8 cellular contexts compared by ENCODE assay signal in the genomic region with DNA sequence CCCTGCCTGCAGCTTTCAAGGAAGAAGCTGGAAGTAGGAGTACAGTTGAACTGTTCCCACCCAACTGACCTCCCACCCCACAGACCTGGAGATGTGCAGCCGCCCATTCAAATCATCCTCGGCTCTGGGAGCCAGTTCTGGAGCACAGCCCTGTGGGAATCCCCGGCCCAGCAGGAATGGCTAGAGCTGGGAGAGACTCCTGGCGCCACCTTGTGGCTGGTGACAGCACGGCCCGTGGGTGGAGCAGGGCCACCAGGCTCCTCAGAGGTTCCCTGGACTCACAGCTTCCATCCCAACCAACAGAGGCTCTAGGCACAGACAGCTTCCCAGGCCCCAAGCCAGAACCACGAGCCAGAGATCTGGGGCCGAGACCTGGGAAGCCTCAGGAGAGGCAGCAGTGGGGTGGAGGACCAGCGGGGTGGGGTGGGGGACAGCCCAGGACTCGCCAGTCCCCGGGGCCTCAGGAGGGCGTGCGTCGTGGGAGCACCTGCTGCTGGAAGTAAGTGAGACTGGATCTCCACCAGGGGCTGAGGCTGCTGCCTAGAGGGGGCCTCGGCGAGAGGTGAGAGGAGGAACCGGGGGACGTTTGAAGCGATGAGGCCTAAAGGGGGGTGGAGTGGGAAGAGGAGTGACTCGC. TPM values are rescaled to one million over a fixed set of nuclear protein-coding genes. Genes with fewer than 3 reads are reported as not detected.
DNase-seq lines count a peak whose midpoint lies in the region; ATAC-seq and TF ChIP-seq lines count a peak whose summit lies in the region.

No MANE protein-coding gene starts in this region.

- no peak overlapping the region for H4K8ac ChIP-seq in trophoblast cell (ENCODE audit: low read depth, low read length)

- in situ Hi-C loops in SK-MEL-5 (cut with HindIII; ENCODE audit: low pct_unique_long_range_greater_than_20kb, low sequenced_read_pairs), result no loop called here

- no peak overlapping the region for H3K18ac ChIP-seq in trophoblast cell (ENCODE audit: low read length)

- H3K4me3 ChIP-seq in trophoblast cell (ENCODE audit: low read depth, low read length) (no peak overlapping the region), tibial nerve (no peak overlapping the region)

- H3K4me3 Mint-ChIP-seq in activated naive CD8-positive, alpha-beta T cell treated with anti-CD3 and anti-CD28 coated beads for 36 hours, result no peak overlapping the region

- H3K36me3 Mint-ChIP-seq in activated naive CD8-positive, alpha-beta T cell treated with anti-CD3 and anti-CD28 coated beads for 36 hours, result peaks cover 15% of the 10 kb centered on the region

- no peaks in the 10 kb centered on the region for H3K79me2 ChIP-seq in trophoblast cell (ENCODE audit: control insufficient read depth, insufficient read depth, low read length, poor library complexity)

- no peak overlapping the region for H3K4ac ChIP-seq in trophoblast cell (ENCODE audit: low read depth, low read length)

- H3K9me3 Mint-ChIP-seq in activated naive CD8-positive, alpha-beta T cell treated with anti-CD3 and anti-CD28 coated beads for 36 hours, result no peaks in the 10 kb centered on the region

- no peaks in the 10 kb centered on the region for H3K79me1 ChIP-seq in trophoblast cell (ENCODE audit: low read length)

- H4K91ac ChIP-seq in trophoblast cell (ENCODE audit: low read depth, low read length), result no peak overlapping the region

- H4K12ac ChIP-seq in trophoblast cell (ENCODE audit: low read depth, low read length), result no peak overlapping the region

- H3K36me3 ChIP-seq in trophoblast cell (ENCODE audit: control insufficient read depth in 1 of 2, insufficient read depth in 2 of 2, low read length in 2 of 2) (peaks cover 55 to 59% of the 10 kb centered on the region in 2 experiments), tibial nerve (peaks cover 0 to 68% (median 6%) of the 10 kb centered on the region in 3 donors)

- H2BK12ac ChIP-seq in trophoblast cell (ENCODE audit: low read length), result no peak overlapping the region

- intact Hi-C loops in head of caudate nucleus (cut with DNase I), result loop anchor here (5.0 kb wide), 1 partner anchor 111 kb away; no protein-coding TSS in a partner anchor

- DNase-seq in EL (peak; percentile 76), Kasumi-1 (lab: John Stamatoyannopoulos, UW) (peak; percentile 50 to 56), SK-MEL-5 (ENCODE audit: low read depth, low spot score) (peak; percentile 83), head of caudate nucleus (peak; percentile 74 to 96 (median 90)), trophoblast cell (peak; percentile 76 to 91), tibial nerve (ENCODE audit: low spot score in 2 of 2) (peak; percentile 66 to 80)
- DNase-seq in activated naive CD8-positive, alpha-beta T cell treated with anti-CD3 and anti-CD28 coated beads for 36 hours, result peak; percentile 68

- H3K27ac Mint-ChIP-seq in activated naive CD8-positive, alpha-beta T cell treated with anti-CD3 and anti-CD28 coated beads for 36 hours, result peak overlapping the region; percentile 34

- H3K4me1 ChIP-seq in trophoblast cell (ENCODE audit: control insufficient read depth in 1 of 2, insufficient read depth in 2 of 2, low read length in 2 of 2) (peaks cover 4 to 5% of the 10 kb centered on the region in 2 experiments), tibial nerve (peaks cover 0 to 25% (median 0%) of the 10 kb centered on the region in 4 donors)

- no peak overlapping the region for H3K27ac ChIP-seq in trophoblast cell (ENCODE audit: low read depth, low read length)
- H3K27ac ChIP-seq in tibial nerve, result peak overlapping the region in 1 of 4 donors; percentile 14

- H3K4me1 Mint-ChIP-seq in activated naive CD8-positive, alpha-beta T cell treated with anti-CD3 and anti-CD28 coated beads for 36 hours, result peaks cover 3% of the 10 kb centered on the region

- H2BK120ac ChIP-seq in trophoblast cell (ENCODE audit: insufficient read depth, low read length, poor library complexity), result no peak overlapping the region

- no CpG with 5 or more reads among the region's 20 CpGs for WGBS in trophoblast cell (ENCODE audit: extremely low coverage, insufficient coverage, insufficient read length)
- 38 to 57% methylated on average over 15 to 16 of the region's 20 CpGs for WGBS in tibial nerve, 2 donors

- no peak for ATAC-seq in GM21515 (IDR thresholded peaks at IDR 0.05; ENCODE audit: unreplicated experiment)

- H3K4me2 ChIP-seq in trophoblast cell (ENCODE audit: low read length), result no peak overlapping the region

- TF ChIP-seq POLR2A in tibial nerve (IDR thresholded peaks at IDR 0.05), result no peak

- no peak overlapping the region for H3K23ac ChIP-seq in trophoblast cell (ENCODE audit: low read length)

- no peak overlapping the region for H3K9ac ChIP-seq in trophoblast cell (ENCODE audit: low read length)

- no peak overlapping the region for H2BK5ac ChIP-seq in trophoblast cell (ENCODE audit: low read depth, low read length, poor library complexity)

- H3K9me3 ChIP-seq in trophoblast cell (ENCODE audit: insufficient read depth, low read depth, low read length) (no peaks in the 10 kb centered on the region), tibial nerve (no peaks in the 10 kb centered on the region)

- no peaks in the 10 kb centered on the region for H3K27me3 Mint-ChIP-seq in activated naive CD8-positive, alpha-beta T cell treated with anti-CD3 and anti-CD28 coated beads for 36 hours

- peak in 1 of 2 donors; percentile 30 for TF ChIP-seq EP300 in tibial nerve (IDR thresholded peaks at IDR 0.05)

- peak; percentile 77 to 84 (median 84) for TF ChIP-seq CTCF in tibial nerve (IDR thresholded peaks at IDR 0.05)

- H2AK5ac ChIP-seq in trophoblast cell (ENCODE audit: low read length), result no peak overlapping the region

- H3K14ac ChIP-seq in trophoblast cell (ENCODE audit: low read length), result no peak overlapping the region

- H2AFZ ChIP-seq in trophoblast cell (ENCODE audit: insufficient read depth, low read length, poor library complexity), result no peak overlapping the region

- H3K27me3 ChIP-seq in trophoblast cell (ENCODE audit: insufficient read depth, low read length) (no peaks in the 10 kb centered on the region), tibial nerve (no peaks in the 10 kb centered on the region)

RNA-seq across cellular contexts. Expression of a gene that starts 43.4 kb away (rescaled TPM):
- total RNA-seq in SK-MEL-5 (2014; rRNA removed; shearing (Covaris generic)), result 52.9 and 62.5 TPM in 2 replicates
- polyA plus RNA-seq in SK-MEL-5 (2015; cell fraction: cytosol; rRNA removed), result 25.6 and 28.3 TPM in 2 replicates
- 65.0 and 72.1 TPM in 2 replicates for polyA plus RNA-seq in SK-MEL-5 (2015; cell fraction: nucleus; rRNA removed)
- 10 to 100 TPM; 60.2 to 63.9 TPM for total RNA-seq in activated naive CD8-positive, alpha-beta T cell treated with anti-CD3 and anti-CD28 coated beads for 36 hours
- 28.3 and 31.1 TPM in 2 replicates for polyA plus RNA-seq in trophoblast cell (2013)
- 10 to 100 TPM; 39.8 to 44.7 (median 41.6) TPM for total RNA-seq in tibial nerve
